ENCODE assay signal across 8 cellular contexts in genomic region chr6:20403080-20403765, GRCh38. TPM values are rescaled to one million over a fixed set of nuclear protein-coding genes. Genes with fewer than 3 reads are reported as not detected.
A peak's percentile ranks its signal among the peaks of the same experiment; 100 is the strongest.
DNase-seq lines count a peak whose midpoint lies in the region; ATAC-seq and TF ChIP-seq lines count a peak whose summit lies in the region.

No MANE protein-coding gene starts in this region.

- intact Hi-C loops in activated CD8-positive, alpha-beta T cell treated with anti-CD3 and anti-CD28 coated beads for 36 hours (cut with micrococcal nuclease): loop anchor here (5.0 kb wide), 1 partner anchor 111 kb away; no protein-coding TSS in a partner anchor

- TF ChIP-seq CTCF in C4-2B (conservative IDR thresholded peaks at IDR 0.05): no peak
- no peak for TF ChIP-seq CTCF in activated CD8-positive, alpha-beta T cell treated with anti-CD3 and anti-CD28 coated beads for 36 hours (IDR thresholded peaks at IDR 0.05)

- peak overlapping the region; percentile 86 for H3K4me3 Mint-ChIP-seq in activated CD8-positive, alpha-beta T cell treated with anti-CD3 and anti-CD28 coated beads for 36 hours

- POLR2A ChIA-PET in activated CD8-positive, alpha-beta T cell treated with anti-CD3 and anti-CD28 coated beads for 36 hours (lab: Charles Lee): interaction anchor here (0.6 to 5.9 kb wide), 19 partner anchors 10 to 1193 kb away, joined by 3 to 60 read pairs (median 4); partner anchors contain the start of gene CDKAL1

- DNase-seq in NCI-H774 (lab: John Stamatoyannopoulos, UW) (peak; percentile 91), ecto neural progenitor cell (ENCODE audit: low spot score) (peak; percentile 89), medulla oblongata (ENCODE audit: extremely low spot score) (peak; percentile 90)
- DNase-seq in activated CD8-positive, alpha-beta T cell treated with anti-CD3 and anti-CD28 coated beads for 36 hours: peak; percentile 95
- peak; percentile 76 to 88 (median 82) for DNase-seq in stimulated activated CD4-positive, alpha-beta T cell treated with anti-CD3 and anti-CD28 coated beads, TNF-alpha, amount 100 ng/mL, for 48 hours (ENCODE audit: low read depth in 3 of 3)

- H3K9me3 Mint-ChIP-seq in activated CD8-positive, alpha-beta T cell treated with anti-CD3 and anti-CD28 coated beads for 36 hours: no peaks in the 10 kb centered on the region

- H3K36me3 Mint-ChIP-seq in activated CD8-positive, alpha-beta T cell treated with anti-CD3 and anti-CD28 coated beads for 36 hours (ENCODE audit: low read depth): peaks cover 33% of the 10 kb centered on the region

- H3K27ac Mint-ChIP-seq in activated CD8-positive, alpha-beta T cell treated with anti-CD3 and anti-CD28 coated beads for 36 hours: peak overlapping the region; percentile 93

- H3K4me1 Mint-ChIP-seq in activated CD8-positive, alpha-beta T cell treated with anti-CD3 and anti-CD28 coated beads for 36 hours (ENCODE audit: low read depth): peaks cover 40% of the 10 kb centered on the region

- CTCF ChIA-PET in activated CD8-positive, alpha-beta T cell treated with anti-CD3 and anti-CD28 coated beads for 36 hours (lab: Charles Lee): interaction anchor here (1.5 to 3.4 kb wide), 6 partner anchors 11 to 127 kb away, joined by 4 to 45 read pairs (median 16); no protein-coding TSS in a partner anchor

- H3K27me3 Mint-ChIP-seq in activated CD8-positive, alpha-beta T cell treated with anti-CD3 and anti-CD28 coated beads for 36 hours: no peaks in the 10 kb centered on the region

- peak overlapping the region; percentile 100 for H3K27ac ChIP-seq in C4-2B

- ATAC-seq in GM19324 (IDR thresholded peaks at IDR 0.05; ENCODE audit: low FRiP score, unreplicated experiment) (peak; percentile 55), HG03457 (IDR thresholded peaks at IDR 0.05; ENCODE audit: unreplicated experiment) (peak; percentile 48)
- peak; percentile 59 for ATAC-seq in activated CD8-positive, alpha-beta T cell treated with anti-CD3 and anti-CD28 coated beads for 36 hours

RNA-seq across cellular contexts. Expression of gene E2F3, which starts 1.5 kb away (rescaled TPM):
- 10 to 100 TPM; 16.0 to 17.0 TPM for total RNA-seq in activated CD8-positive, alpha-beta T cell treated with anti-CD3 and anti-CD28 coated beads for 36 hours

Comparison
In these comparisons a context has a peak if more than half of its experiments do, and no peak if none do; other contexts are left out.
1. Peak in every context shown above with its lines: DNase-seq, ATAC-seq and H3K27ac ChIP-seq.